ENCODE assay signal across 24 cellular contexts in the genomic region with DNA sequence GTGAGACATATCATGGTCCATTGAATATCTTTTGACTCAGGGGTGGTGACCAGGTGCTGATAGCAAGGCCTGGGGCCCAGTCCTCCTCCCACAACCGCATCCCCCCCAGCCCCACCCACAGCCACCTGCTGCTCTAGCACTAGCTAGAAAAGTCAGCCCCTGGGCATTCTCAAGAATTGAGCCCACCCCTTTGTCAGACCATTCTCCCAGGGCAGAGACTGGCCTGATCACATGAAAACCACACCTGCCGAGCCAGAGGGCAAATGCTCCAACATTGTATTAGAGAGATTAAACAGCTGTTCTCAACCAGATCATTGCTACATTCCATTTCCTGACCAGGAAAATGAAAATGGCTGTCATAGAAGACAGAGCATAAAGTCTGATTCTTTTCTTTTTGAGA.
DNase-seq lines count a peak whose midpoint lies in the region; ATAC-seq, FAIRE-seq and TF ChIP-seq lines count a peak whose summit lies in the region.
"Had no signal": no experiment of that assay in that cellular context is flagged by ENCODE, and none has a peak within 500 bp of the region (broad histone marks: within the 10 kb centered on the region; RNA-seq: fewer than 3 reads in every experiment).

No MANE protein-coding gene starts in this region.

- ATAC-seq in upper lobe of right lung = no peak
- ATAC-seq: Panc1 had no signal

- TF ChIP-seq EP300 in transverse colon (IDR thresholded peaks at IDR 0.05; ENCODE audit: low read depth) = no peak

- intact Hi-C loops in transverse colon (cut with DNase I; ENCODE audit: low total_unique reads) (no loop called here), upper lobe of right lung (cut with DNase I) (no loop called here)

- DNase-seq in ELF-1 (ENCODE audit: low read depth, low spot score) = peak; percentile 64
- peak; percentile 22 for DNase-seq in NAMALWA (ENCODE audit: low spot score)
- peak; percentile 55 for DNase-seq in NCI-H69 (lab: John Stamatoyannopoulos, UW)
- peak; percentile 82 for DNase-seq in myocyte (ENCODE audit: low read depth)
- no peak for DNase-seq in transverse colon
- no peak for DNase-seq in frontal cortex (ENCODE audit: low spot score in 2 of 2)
- no peak for DNase-seq in LoVo (ENCODE audit: low spot score)
- no peak for DNase-seq in upper lobe of right lung
- DNase-seq: CD8-positive, alpha-beta memory T cell; GOT3; HCEC 1CT; NCI-H1092 treated with DMSO at 0.1 percent for 48 hours; NCI-H1436; NCI-H1930; NCI-H2227 treated with DMSO at 0.1 percent for 48 hours; NCI-H510A treated with DMSO at 0.1 percent for 48 hours; NCI-H748 treated with DMSO at 0.1 percent for 48 hours; SHP77; T-helper 1 cell had no signal

- 60 to 73% methylated on average over 1 to 2 of the region's 2 CpGs for WGBS in transverse colon (ENCODE audit: low coverage in 1 of 2), 2 donors

- TF ChIP-seq POLR2A in transverse colon (IDR thresholded peaks at IDR 0.05) = no peak

- TF ChIP-seq CTCF in transverse colon (IDR thresholded peaks at IDR 0.05) (no peak), upper lobe of right lung (IDR thresholded peaks at IDR 0.05) (no peak)

- H3K4me1 ChIP-seq in transverse colon (peaks cover 0 to 4% (median 1%) of the 10 kb centered on the region in 4 donors), upper lobe of right lung (no peaks in the 10 kb centered on the region)

- H3K36me3 ChIP-seq in transverse colon = no peaks in the 10 kb centered on the region
- no peaks in the 10 kb centered on the region for H3K36me3 ChIP-seq in upper lobe of right lung

- H3K4me3 ChIP-seq in transverse colon (no peak overlapping the region), upper lobe of right lung (no peak overlapping the region)

- no peak for FAIRE-seq in frontal cortex (lab: Jason Lieb, UNC)
- FAIRE-seq: D721Med, HTR-8/SVneo had no signal

- no peak overlapping the region for H3K27ac ChIP-seq in transverse colon
- no peak overlapping the region for H3K27ac ChIP-seq in upper lobe of right lung
- H3K27ac ChIP-seq: KMS-11, RWPE1 had no signal

- in situ Hi-C loops in transverse colon (cut with MboI; ENCODE audit: low pct_ligation_motif_present in 1 of 4, low pct_unique_long_range_greater_than_20kb in 1 of 4, low sequenced_read_pairs in 3 of 4) = no loop called here

- H3K27me3 ChIP-seq in transverse colon = no peaks in the 10 kb centered on the region
- no peaks in the 10 kb centered on the region for H3K27me3 ChIP-seq in upper lobe of right lung

- H3K9me3 ChIP-seq in transverse colon (no peaks in the 10 kb centered on the region), upper lobe of right lung (no peaks in the 10 kb centered on the region)

Comparison
In these comparisons a context has a peak if more than half of its experiments do, and no peak if none do; other contexts are left out.
1. DNase-seq: peak in ELF-1 (single experiment), NAMALWA (single experiment), NCI-H69 (single experiment) and myocyte (single experiment); none in transverse colon (single experiment), frontal cortex (0 of 2), LoVo (single experiment) and upper lobe of right lung (single experiment).